Comparison of ENCODE assay signal across 1 cellular context in the genomic region with DNA sequence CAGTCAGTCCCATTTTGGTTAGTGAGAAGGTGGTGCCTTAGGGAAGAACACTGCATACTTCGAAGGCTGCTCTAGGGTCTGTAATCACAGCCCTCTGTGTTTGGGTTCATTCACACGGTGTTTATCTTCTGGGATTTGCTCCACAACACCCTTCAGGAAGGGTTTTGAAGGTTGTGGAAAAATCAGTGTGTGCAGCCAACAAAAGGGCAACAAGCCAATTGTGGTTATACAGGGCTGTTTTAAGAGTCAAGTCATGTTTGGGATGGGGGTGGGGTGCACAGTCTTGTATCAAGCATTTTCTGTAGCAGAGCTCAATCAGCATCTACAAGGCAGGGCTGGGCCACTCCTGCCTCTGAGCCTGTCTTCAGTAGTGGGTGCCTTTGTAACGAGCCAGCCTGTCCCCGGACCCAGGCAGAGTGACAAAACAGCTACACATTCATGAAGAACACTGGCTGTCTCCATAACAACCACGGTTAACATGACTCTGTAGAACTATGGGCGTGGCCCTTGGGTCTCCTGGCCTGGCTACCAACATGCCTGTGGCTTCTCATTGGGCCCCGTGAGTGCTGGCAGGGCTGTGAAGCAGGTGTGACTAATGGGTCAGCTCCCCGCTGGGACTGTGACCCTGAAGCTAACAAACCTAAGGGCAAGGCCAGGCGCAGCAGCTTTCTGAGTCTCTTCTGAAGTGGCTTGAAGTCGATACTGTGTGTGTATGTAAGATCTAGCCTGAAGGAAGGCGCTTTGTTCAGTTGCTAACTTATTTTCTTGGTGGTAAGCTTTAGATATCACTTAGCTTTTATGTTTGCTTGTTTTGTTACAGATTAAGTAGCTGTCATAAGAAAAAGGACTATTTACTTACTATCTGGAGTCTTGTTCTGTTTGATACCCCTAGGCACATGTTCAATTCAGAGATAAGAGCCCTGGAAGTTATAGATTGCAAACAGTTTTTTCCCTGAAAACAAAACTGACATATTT.
TF ChIP-seq lines count a peak whose summit lies in the region.

No MANE protein-coding gene starts in this region.

TF ChIP-seq in HCT116, 20 proteins besides CTCF, POLR2A, EP300 and RAD21 (continued from another document):
- no peak for TF ChIP-seq REST (IDR thresholded peaks at IDR 0.05; ENCODE audit: low read depth)
- peak; percentile 70 for TF ChIP-seq JUND (IDR thresholded peaks at IDR 0.05)
- peak; percentile 80 for TF ChIP-seq CBX3 (IDR thresholded peaks at IDR 0.05; ENCODE audit: low read depth)
- peak; percentile 34; the same call in 1 of the 2 replicates for TF ChIP-seq POLR2AphosphoS5 (IDR thresholded peaks at IDR 0.05; ENCODE audit: low read depth, low read length)
- TF ChIP-seq, protein P1, sequence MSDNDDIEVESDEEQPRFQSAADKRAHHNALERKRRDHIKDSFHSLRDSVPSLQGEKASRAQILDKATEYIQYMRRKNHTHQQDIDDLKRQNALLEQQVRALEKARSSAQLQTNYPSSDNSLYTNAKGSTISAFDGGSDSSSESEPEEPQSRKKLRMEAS (IDR thresholded peaks at IDR 0.05), result peak; percentile 64; the same call in 1 of the 2 replicates
- TF ChIP-seq SRF (IDR thresholded peaks at IDR 0.05; ENCODE audit: low read depth), result 0 out of 2 replicates have a peak, but pooled peaks have one; percentile 10
- no peak for TF ChIP-seq ELF1 (IDR thresholded peaks at IDR 0.05; ENCODE audit: borderline replicate concordance, low read depth)
- TF ChIP-seq, protein P2, sequence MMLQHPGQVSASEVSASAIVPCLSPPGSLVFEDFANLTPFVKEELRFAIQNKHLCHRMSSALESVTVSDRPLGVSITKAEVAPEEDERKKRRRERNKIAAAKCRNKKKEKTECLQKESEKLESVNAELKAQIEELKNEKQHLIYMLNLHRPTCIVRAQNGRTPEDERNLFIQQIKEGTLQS (IDR thresholded peaks at IDR 0.05), result no peak; the same call in 1 of the 2 replicates
- peak; percentile 67 for TF ChIP-seq TCF7L2 (IDR thresholded peaks at IDR 0.05; ENCODE audit: borderline replicate concordance, extremely low read depth, insufficient read depth, insufficient read length)
- TF ChIP-seq YY1 (IDR thresholded peaks at IDR 0.05; ENCODE audit: extremely low read depth, insufficient replicate concordance, low read depth, low read length), result no peak
- no peak for TF ChIP-seq EZH2 (IDR thresholded peaks at IDR 0.05)
